In genomic region chr17:67506966-67507365, GRCh38 we compare ENCODE assay signal across 15 cellular contexts.
DNase-seq lines count a peak whose midpoint lies in the region; ATAC-seq, FAIRE-seq and TF ChIP-seq lines count a peak whose summit lies in the region.
"Had no signal": no experiment of that assay in that cellular context is flagged by ENCODE, and none has a peak within 500 bp of the region (broad histone marks: within the 10 kb centered on the region; RNA-seq: fewer than 3 reads in every experiment).

No MANE protein-coding gene starts in this region.

- H2BK12ac ChIP-seq in H1 (ENCODE audit: low read depth, low read length) = no peak overlapping the region

- H2AFZ ChIP-seq in H1 (ENCODE audit: low read length) (no peak overlapping the region), osteoblast (ENCODE audit: low read length) (peak overlapping the region; percentile 56)

- peak; percentile 46 to 76 for ATAC-seq in activated T-cell treated with anti-CD3 and anti-CD28 coated beads, Interleukin-2, amount 50 U/mL, for 4 hours
- no peak for ATAC-seq in GM21576 (IDR thresholded peaks at IDR 0.05; ENCODE audit: unreplicated experiment)

- H2BK15ac ChIP-seq in H1 (ENCODE audit: low read length) = no peak overlapping the region

- H3K27me3 ChIP-seq in H1 (replicated peaks in 1 of 4; ENCODE audit: control insufficient read depth in 3 of 4, extremely low read depth in 1 of 4, insufficient read depth in 3 of 4, low read length in 3 of 4) = no peaks in the 10 kb centered on the region
- no peaks in the 10 kb centered on the region for H3K27me3 ChIP-seq in osteoblast (ENCODE audit: insufficient read depth, low read length)

- no peak overlapping the region for H3K4me3 Mint-ChIP-seq in activated T-cell treated with anti-CD3 and anti-CD28 coated beads, Interleukin-2, amount 50 U/mL, for 4 hours
- H3K4me3 Mint-ChIP-seq: mesothelial cell of epicardium had no signal

- TF ChIP-seq RAD21 in H1 (IDR thresholded peaks at IDR 0.05 in 1 of 2, conservative IDR thresholded peaks at IDR 0.05 in 1 of 2; ENCODE audit: low read depth in 2 of 2, low read length in 2 of 2) = no peak

- H3K79me1 ChIP-seq in H1 (ENCODE audit: low read depth, low read length) = no peaks in the 10 kb centered on the region; the same call in 1 of the 2 replicates

- TF ChIP-seq EP300 in H1 (IDR thresholded peaks at IDR 0.05; ENCODE audit: borderline replicate concordance in 1 of 2, low read depth in 2 of 2, low read length in 2 of 2) = no peak

- POLR2A ChIA-PET in H1 (lab: Charles Lee; ENCODE audit: partially characterized antibody) = no interaction called here

- CTCF ChIA-PET in H1 (lab: Charles Lee; ENCODE audit: partially characterized antibody) = interaction anchor here (1.8 kb wide), 1 partner anchor 8 kb away, joined by 5 read pairs; no protein-coding TSS in a partner anchor

- 95% methylated on average over 8 of the region's 8 CpGs; no CpG with 5 or more reads in 1 of the 2 experiments for WGBS in H1 (ENCODE audit: extremely low coverage in 1 of 2, insufficient coverage in 1 of 2, insufficient read length in 1 of 2, insufficient replicate concordance in 2 of 2, low coverage in 1 of 2, low lambda C conversion rate in 2 of 2, missing lambda C conversion rate in 1 of 2), 2 experiments

- H2BK120ac ChIP-seq in H1 (replicated peaks; ENCODE audit: low read depth, low read length) = no peak overlapping the region

- H2BK20ac ChIP-seq in H1 (ENCODE audit: low read length) = no peak overlapping the region

- no peak for DNase-seq in activated T-cell treated with anti-CD3 and anti-CD28 coated beads, Interleukin-2, amount 50 U/mL, for 4 hours
- no peak for DNase-seq in activated T-cell treated with anti-CD3 and anti-CD28 coated beads for 4 hours
- DNase-seq in LHCN-M2 (ENCODE audit: low read depth) = peak; percentile 33
- DNase-seq in H1 (ENCODE audit: low read depth in 1 of 2, low spot score in 2 of 2) = no peak
- peak; percentile 87 for DNase-seq in osteoblast (ENCODE audit: insufficient read length, low spot score, missing footprints)
- DNase-seq in NCI-H2171 (lab: John Stamatoyannopoulos, UW) = no peak
- no peak for DNase-seq in globus pallidus (ENCODE audit: low spot score)
- DNase-seq: KBM-7, NCI-H1417, NCI-H446 treated with DMSO at 0.1 percent for 48 hours, occipital lobe had no signal

- H3K18ac ChIP-seq in H1 (ENCODE audit: extremely low read depth, low read length) = no peak overlapping the region

- H3K9ac ChIP-seq in H1 (replicated peaks in 1 of 4; ENCODE audit: extremely low read depth in 1 of 4, low read depth in 3 of 4, low read length in 3 of 4) = no peak overlapping the region

- no peaks in the 10 kb centered on the region for H4K20me1 ChIP-seq in H1 (replicated peaks in 1 of 2; ENCODE audit: control insufficient read depth in 1 of 2, insufficient read depth in 2 of 2, low read length in 2 of 2)
- no peaks in the 10 kb centered on the region for H4K20me1 ChIP-seq in osteoblast (ENCODE audit: insufficient read depth, low read length)

- FAIRE-seq in H1 (lab: Jason Lieb, UNC) = no peak
- FAIRE-seq: H54 had no signal

- H3K9me3 Mint-ChIP-seq in activated T-cell treated with anti-CD3 and anti-CD28 coated beads, Interleukin-2, amount 50 U/mL, for 4 hours = peaks cover 9% of the 10 kb centered on the region

- peak overlapping the region; percentile 50 for H3K56ac ChIP-seq in H1 (replicated peaks; ENCODE audit: insufficient read length, low read depth, low read length)

- H3K36me3 ChIP-seq in H1 (ENCODE audit: control insufficient read depth in 2 of 4, insufficient read depth in 4 of 4, low read length in 3 of 4) = no peaks in the 10 kb centered on the region
- H3K36me3 ChIP-seq in osteoblast (ENCODE audit: insufficient read depth, low read length) = no peaks in the 10 kb centered on the region

- no peak for TF ChIP-seq CTCF in H1 (IDR thresholded peaks at IDR 0.05; ENCODE audit: control extremely low read depth in 1 of 3, insufficient read depth in 1 of 3, low read depth in 1 of 3, low read length in 3 of 3)
- no peak for TF ChIP-seq CTCF in osteoblast (IDR thresholded peaks at IDR 0.05; ENCODE audit: extremely low read depth, low read depth, low read length)

- no peak overlapping the region for H3K27ac ChIP-seq in H1 (ENCODE audit: low read depth, low read length)
- H3K27ac ChIP-seq in osteoblast (ENCODE audit: low read depth, low read length) = peak overlapping the region; percentile 60
- H3K27ac ChIP-seq: skin epidermis had no signal

- no peaks in the 10 kb centered on the region for H3K23me2 ChIP-seq in H1 (ENCODE audit: low read depth, low read length)

- no peak overlapping the region for H3K14ac ChIP-seq in H1 (ENCODE audit: insufficient read length)

- H3K4me1 Mint-ChIP-seq in activated T-cell treated with anti-CD3 and anti-CD28 coated beads, Interleukin-2, amount 50 U/mL, for 4 hours (ENCODE audit: low read depth) = peaks cover 65% of the 10 kb centered on the region
- H3K4me1 Mint-ChIP-seq: mesothelial cell of epicardium had no signal

- no peak overlapping the region for H3K23ac ChIP-seq in H1 (ENCODE audit: insufficient read length)

- H3K9me3 ChIP-seq in H1 (ENCODE audit: insufficient read depth in 2 of 2, low read depth in 1 of 2, low read length in 1 of 2) (peaks cover 0 to 3% of the 10 kb centered on the region in 2 experiments; a peak in 1 of 4 replicates), osteoblast (ENCODE audit: low read depth, low read length) (peaks cover 2% of the 10 kb centered on the region)

- no peak overlapping the region for H4K5ac ChIP-seq in H1 (ENCODE audit: insufficient read length, low read depth, low read length)

- H3K4me1 ChIP-seq in H1 (replicated peaks in 1 of 4; ENCODE audit: control insufficient read depth in 3 of 4, insufficient read depth in 4 of 4, low read length in 3 of 4) = peaks cover 0 to 5% (median 3%) of the 10 kb centered on the region in 4 experiments; a peak in 3 of 7 replicates
- peaks cover 14% of the 10 kb centered on the region for H3K4me1 ChIP-seq in osteoblast (ENCODE audit: insufficient read depth, low read length)

- peaks cover 24% of the 10 kb centered on the region for H3K36me3 Mint-ChIP-seq in activated T-cell treated with anti-CD3 and anti-CD28 coated beads, Interleukin-2, amount 50 U/mL, for 4 hours (ENCODE audit: insufficient read depth)

- H3K4me3 ChIP-seq in H1 (ENCODE audit: extremely low read depth in 1 of 4, insufficient read depth in 2 of 4, low read depth in 3 of 4, low read length in 4 of 4) (no peak overlapping the region), osteoblast (ENCODE audit: insufficient read depth, low read length) (no peak overlapping the region)
- H3K4me3 ChIP-seq: skin epidermis had no signal

- TF ChIP-seq POLR2A in H1 (IDR thresholded peaks at IDR 0.05; ENCODE audit: control extremely low read depth in 1 of 2, low read depth in 2 of 2, low read length in 2 of 2) = no peak

- H4K8ac ChIP-seq in H1 (ENCODE audit: extremely low read depth, insufficient read depth, low read length) = no peak overlapping the region

- H3K79me2 ChIP-seq in H1 (ENCODE audit: control insufficient read depth in 1 of 2, insufficient read depth in 2 of 2, low read length in 2 of 2) = peaks cover 0 to 65% of the 10 kb centered on the region in 2 experiments; a peak in 2 of 4 replicates
- H3K79me2 ChIP-seq in osteoblast (ENCODE audit: insufficient read depth, low read length) = peaks cover 3% of the 10 kb centered on the region

- H3K27me3 Mint-ChIP-seq in activated T-cell treated with anti-CD3 and anti-CD28 coated beads, Interleukin-2, amount 50 U/mL, for 4 hours (ENCODE audit: low read depth) = no peaks in the 10 kb centered on the region

- peak overlapping the region; percentile 54 for H3K4ac ChIP-seq in H1 (replicated peaks; ENCODE audit: insufficient read length, low read depth, low read length)

- H4K91ac ChIP-seq in H1 (replicated peaks; ENCODE audit: insufficient read length, low read length) = no peak overlapping the region

- H3K4me2 ChIP-seq in H1 (ENCODE audit: insufficient read depth in 1 of 2, low read depth in 2 of 2, low read length in 2 of 2) (no peak overlapping the region), osteoblast (ENCODE audit: insufficient read depth, low read length) (peak overlapping the region; percentile 49)

- no peak overlapping the region; the same call in 1 of the 2 replicates for H2AK5ac ChIP-seq in H1 (ENCODE audit: low read depth, low read length)

- H2BK5ac ChIP-seq in H1 (ENCODE audit: low read depth, low read length) = no peak overlapping the region

TF ChIP-seq in H1, 55 proteins besides CTCF, POLR2A, EP300 and RAD21 (continues in another document):
- TF ChIP-seq SRF (IDR thresholded peaks at IDR 0.05; ENCODE audit: low read depth, low read length) = no peak
- TF ChIP-seq GABPA (IDR thresholded peaks at IDR 0.05; ENCODE audit: borderline replicate concordance, insufficient read depth, low read length) = no peak
- no peak for TF ChIP-seq FOSL1 (IDR thresholded peaks at IDR 0.05; ENCODE audit: insufficient read depth, low read depth, low read length)
- no peak for TF ChIP-seq TEAD4 (IDR thresholded peaks at IDR 0.05; ENCODE audit: low read depth, low read length)
- no peak for TF ChIP-seq PHF8 (conservative IDR thresholded peaks at IDR 0.05; ENCODE audit: low read depth, low read length)
- TF ChIP-seq ASH2L (IDR thresholded peaks at IDR 0.05; ENCODE audit: low read length) = no peak
- TF ChIP-seq SP4 (IDR thresholded peaks at IDR 0.05; ENCODE audit: low read length) = no peak
- TF ChIP-seq RNF2 (IDR thresholded peaks at IDR 0.05; ENCODE audit: borderline replicate concordance, low read depth, low read length, missing control alignments, poor library complexity, severe bottlenecking) = no peak
- TF ChIP-seq ATF3 (IDR thresholded peaks at IDR 0.05; ENCODE audit: insufficient read depth, low read depth, low read length) = no peak
- TF ChIP-seq POU5F1 (IDR thresholded peaks at IDR 0.05; ENCODE audit: low read depth, low read length) = no peak
- TF ChIP-seq USF2 (IDR thresholded peaks at IDR 0.05; ENCODE audit: low read length) = no peak
- TF ChIP-seq CHD2 (IDR thresholded peaks at IDR 0.05; ENCODE audit: low read length) = no peak
- no peak for TF ChIP-seq CREB1 (IDR thresholded peaks at IDR 0.05)
- TF ChIP-seq JUN (IDR thresholded peaks at IDR 0.05; ENCODE audit: low read depth, low read length) = no peak
- TF ChIP-seq ZNF274 (IDR thresholded peaks at IDR 0.05; ENCODE audit: borderline replicate concordance, extremely low read depth, low read length) = no peak

Comparison
In these comparisons a context has a peak if more than half of its experiments do, and no peak if none do; other contexts are left out.
1. DNase-seq: peak in LHCN-M2 (single experiment) and osteoblast (single experiment); none in activated T-cell treated with anti-CD3 and anti-CD28 coated beads, Interleukin-2, amount 50 U/mL, for 4 hours (single experiment), activated T-cell treated with anti-CD3 and anti-CD28 coated beads for 4 hours (single experiment), H1 (0 of 2), NCI-H2171 (single experiment) and globus pallidus (single experiment).